14 cellular contexts compared by ENCODE assay signal in genomic region chr15:95972136-95972553, GRCh38.
DNase-seq lines count a peak whose midpoint lies in the region; ATAC-seq and TF ChIP-seq lines count a peak whose summit lies in the region.
"Had no signal": no experiment of that assay in that cellular context is flagged by ENCODE, and none has a peak within 500 bp of the region (broad histone marks: within the 10 kb centered on the region; RNA-seq: fewer than 3 reads in every experiment).

No MANE protein-coding gene starts in this region.

- peak; percentile 57 to 70 for DNase-seq in HL-60 (ENCODE audit: low read depth in 1 of 2, low spot score in 1 of 2)
- DNase-seq in brain microvascular endothelial cell, result peak; percentile 82
- no peak for DNase-seq in left lung
- DNase-seq in activated CD8-positive, alpha-beta memory T cell treated with anti-CD3 and anti-CD28 coated beads for 24 hours, result no peak
- DNase-seq: kidney; NCI-H1694 treated with DMSO at 0.1 percent for 48 hours; occipital lobe; stimulated activated CD4-positive, alpha-beta T cell treated with anti-CD3 and anti-CD28 coated beads, Interleukin-2, amount 100 ng/mL, for 24 hours; stimulated activated naive CD8-positive, alpha-beta T cell treated with anti-CD3 and anti-CD28 coated beads, Interleukin-15, Interleukin-2, amounts not matched to agents 100 U/mL and 50 U/mL, for 24 hours; T-helper 9 cell had no signal

- intact Hi-C loops in left lung (cut with DNase I), result no loop called here

- H3K4me3 ChIP-seq in ACC112 (ENCODE audit: low read depth, low read length), result peak overlapping the region; percentile 36
- H3K4me3 ChIP-seq in HL-60 (replicated peaks; ENCODE audit: insufficient read depth, low read length), result no peak overlapping the region
- H3K4me3 ChIP-seq in brain microvascular endothelial cell (ENCODE audit: low read depth, low read length), result no peak overlapping the region
- no peak overlapping the region for H3K4me3 ChIP-seq in left lung

- no peaks in the 10 kb centered on the region for H3K79me2 ChIP-seq in ACC112 (ENCODE audit: control insufficient read depth, insufficient read depth, low read length, unreplicated experiment)

- H3K36me3 ChIP-seq in ACC112 (ENCODE audit: insufficient read depth, low read length), result no peaks in the 10 kb centered on the region
- H3K36me3 ChIP-seq in brain microvascular endothelial cell (replicated peaks), result no peaks in the 10 kb centered on the region
- no peaks in the 10 kb centered on the region for H3K36me3 ChIP-seq in left lung

- H3K9me3 ChIP-seq in left lung, result no peaks in the 10 kb centered on the region

- H3K4me1 ChIP-seq in ACC112 (ENCODE audit: control insufficient read depth, insufficient read depth, low read length, unreplicated experiment) (peaks cover 9% of the 10 kb centered on the region), left lung (no peaks in the 10 kb centered on the region)

- no peak for TF ChIP-seq CTCF in HL-60 (IDR thresholded peaks at IDR 0.05; ENCODE audit: insufficient read depth, low read length)
- no peak for TF ChIP-seq CTCF in brain microvascular endothelial cell (IDR thresholded peaks at IDR 0.05; ENCODE audit: low read depth, low read length, missing control alignments)
- no peak for TF ChIP-seq CTCF in left lung (IDR thresholded peaks at IDR 0.05)

- in situ Hi-C loops in brain microvascular endothelial cell (cut with HindIII; ENCODE audit: low pct_ligation_motif_present, low sequenced_read_pairs), result no loop called here

- peak overlapping the region; percentile 30 for H2AFZ ChIP-seq in ACC112 (ENCODE audit: low read length, unreplicated experiment)

- peak; percentile 30 for ATAC-seq in left lung
- no peak for ATAC-seq in HG02642 (IDR thresholded peaks at IDR 0.05; ENCODE audit: poor library complexity, unreplicated experiment)
- no peak for ATAC-seq in GM21367 (IDR thresholded peaks at IDR 0.05; ENCODE audit: unreplicated experiment)
- no peak for ATAC-seq in HG03159 (IDR thresholded peaks at IDR 0.05; ENCODE audit: unreplicated experiment)
- ATAC-seq: stimulated activated naive CD8-positive, alpha-beta T cell treated with anti-CD3 and anti-CD28 coated beads, Interleukin-15, Interleukin-2, amounts not matched to agents 100 U/mL and 50 U/mL, for 24 hours had no signal

- H3K27ac ChIP-seq in ACC112 (ENCODE audit: low read depth, low read length) (no peak overlapping the region), HL-60 (replicated peaks) (no peak overlapping the region), brain microvascular endothelial cell (no peak overlapping the region), left lung (no peak overlapping the region)

- no peaks in the 10 kb centered on the region for H3K27me3 ChIP-seq in ACC112 (ENCODE audit: insufficient read depth, low read length)
- no peaks in the 10 kb centered on the region for H3K27me3 ChIP-seq in HL-60 (ENCODE audit: insufficient read depth, poor library complexity, severe bottlenecking)
- H3K27me3 ChIP-seq in brain microvascular endothelial cell (replicated peaks), result no peaks in the 10 kb centered on the region
- H3K27me3 ChIP-seq in left lung, result no peaks in the 10 kb centered on the region

Comparison
In these comparisons a context has a peak if more than half of its experiments do, and no peak if none do; other contexts are left out.
1. DNase-seq: peak in HL-60 (2 of 2) and brain microvascular endothelial cell (single experiment); none in left lung (0 of 2) and activated CD8-positive, alpha-beta memory T cell treated with anti-CD3 and anti-CD28 coated beads for 24 hours (single experiment).